33 cellular contexts compared by ENCODE assay signal in the genomic region with DNA sequence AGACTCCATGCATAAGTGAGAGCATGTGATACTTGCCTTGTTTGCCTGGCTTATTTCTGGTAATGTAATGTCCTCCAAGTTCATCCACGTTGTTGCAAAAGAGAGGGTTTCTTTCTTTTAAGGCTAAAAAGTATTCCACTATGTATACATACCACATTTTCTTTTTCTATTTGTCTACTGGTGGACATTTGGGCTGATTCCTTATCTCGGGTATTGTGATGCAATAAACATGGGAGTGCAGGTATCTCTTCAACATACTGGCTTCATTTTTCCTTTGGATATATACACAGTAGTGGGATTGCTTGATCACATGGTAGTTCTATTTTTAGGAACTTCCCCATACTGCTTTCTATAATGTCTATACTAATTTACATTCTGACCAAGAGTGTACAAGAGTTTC.
"Had no signal": no experiment of that assay in that cellular context is flagged by ENCODE, and none has a peak within 500 bp of the region (broad histone marks: within the 10 kb centered on the region; RNA-seq: fewer than 3 reads in every experiment).

No MANE protein-coding gene starts in this region.

- H3K27me3 ChIP-seq: esophagus muscularis mucosa, foreskin keratinocyte, pancreas, stomach, thyroid gland, upper lobe of left lung, vagina had no signal

- H3K27ac Mint-ChIP-seq: activated CD4-positive, alpha-beta memory T cell treated with anti-CD3 and anti-CD28 coated beads, Interleukin-2, amount 10 ng/mL, durations not matched to agents 7 days and 5 days; activated CD4-positive, alpha-beta T cell treated with anti-CD3 and anti-CD28 coated beads, Interleukin-2, amount 10 ng/mL, durations not matched to agents 7 days and 5 days; activated T-cell treated with anti-CD3 and anti-CD28 coated beads, Interleukin-2, amount 50 U/mL, for 24 hours; activated T-helper 17 cell treated with anti-CD3 and anti-CD28 coated beads, Interleukin-2, amount 50 U/mL, for 72 hours; naive thymus-derived CD4-positive, alpha-beta T cell; stimulated activated memory B cell treated with anti-CD40 and anti-IgM and Interleukin-4, amounts not matched to agents 10 μg/mL and 1 μg/mL and 100 μg/mL, for 72 hours had no signal

- ATAC-seq: activated T-helper 17 cell treated with anti-CD3 and anti-CD28 coated beads, Interleukin-2, amount 50 U/mL, for 72 hours; foreskin keratinocyte; left cardiac atrium; naive thymus-derived CD4-positive, alpha-beta T cell; stimulated activated memory B cell treated with anti-CD40 and anti-IgM and Interleukin-4, amounts not matched to agents 10 μg/mL and 1 μg/mL and 100 μg/mL, for 72 hours had no signal

- H3K27ac ChIP-seq: esophagus muscularis mucosa, foreskin keratinocyte, pancreas, prostate gland, stomach, thyroid gland, upper lobe of left lung, vagina had no signal

- H3K9me3 ChIP-seq: esophagus muscularis mucosa, pancreas, prostate gland, stomach, thyroid gland, upper lobe of left lung, vagina had no signal

- DNase-seq: activated CD4-positive, alpha-beta memory T cell treated with anti-CD3 and anti-CD28 coated beads, Interleukin-2, amount 10 ng/mL, durations not matched to agents 7 days and 5 days; activated CD4-positive, alpha-beta T cell treated with anti-CD3 and anti-CD28 coated beads for 1 hour; activated CD4-positive, alpha-beta T cell treated with anti-CD3 and anti-CD28 coated beads, Interleukin-2, amount 10 ng/mL, durations not matched to agents 7 days and 5 days; activated CD8-positive, alpha-beta memory T cell treated with anti-CD3 and anti-CD28 coated beads, Interleukin-2, amount 50 U/mL, for 48 hours; activated gamma-delta T cell treated with Interleukin-2 at 50 U/mL for 16 hours; activated naive CD4-positive, alpha-beta T cell treated with anti-CD3 and anti-CD28 coated beads, Interleukin-2, amount 50 U/mL, for 16 hours; activated T-cell treated with anti-CD3 and anti-CD28 coated beads, Interleukin-2, amount 50 U/mL, for 24 hours; amniotic stem cell; dermis blood vessel endothelial cell; effector CD4-positive, alpha-beta T cell; foreskin keratinocyte; left cardiac atrium; midbrain; naive thymus-derived CD4-positive, alpha-beta T cell; nucleus accumbens; pancreas; retina; stimulated activated CD4-positive, alpha-beta T cell treated with anti-CD3 and anti-CD28 coated beads, Interleukin-1b, Interleukin-23, amount 100 ng/mL, for 48 hours; stimulated activated CD4-positive, alpha-beta T cell treated with anti-CD3 and anti-CD28 coated beads, Interleukin-4, amount 100 ng/mL, for 4 hours; stimulated activated CD8-positive, alpha-beta memory T cell treated with anti-CD3 and anti-CD28 coated beads, Interleukin-4, amount 100 ng/mL, for 48 hours; stomach; thyroid gland; upper lobe of left lung had no signal

- H3K4me3 Mint-ChIP-seq: activated CD4-positive, alpha-beta memory T cell treated with anti-CD3 and anti-CD28 coated beads, Interleukin-2, amount 10 ng/mL, durations not matched to agents 7 days and 5 days; activated CD4-positive, alpha-beta T cell treated with anti-CD3 and anti-CD28 coated beads, Interleukin-2, amount 10 ng/mL, durations not matched to agents 7 days and 5 days; activated T-cell treated with anti-CD3 and anti-CD28 coated beads, Interleukin-2, amount 50 U/mL, for 24 hours; activated T-helper 17 cell treated with anti-CD3 and anti-CD28 coated beads, Interleukin-2, amount 50 U/mL, for 72 hours; naive thymus-derived CD4-positive, alpha-beta T cell; neural crest cell; stimulated activated memory B cell treated with anti-CD40 and anti-IgM and Interleukin-4, amounts not matched to agents 10 μg/mL and 1 μg/mL and 100 μg/mL, for 72 hours had no signal

- H3K4me3 ChIP-seq: esophagus muscularis mucosa, pancreas, prostate gland, smooth muscle cell, stomach, thyroid gland, upper lobe of left lung, vagina had no signal

- H3K9me3 Mint-ChIP-seq: activated CD4-positive, alpha-beta memory T cell treated with anti-CD3 and anti-CD28 coated beads, Interleukin-2, amount 10 ng/mL, durations not matched to agents 7 days and 5 days; activated CD4-positive, alpha-beta T cell treated with anti-CD3 and anti-CD28 coated beads, Interleukin-2, amount 10 ng/mL, durations not matched to agents 7 days and 5 days; activated T-cell treated with anti-CD3 and anti-CD28 coated beads, Interleukin-2, amount 50 U/mL, for 24 hours; activated T-helper 17 cell treated with anti-CD3 and anti-CD28 coated beads, Interleukin-2, amount 50 U/mL, for 72 hours; naive thymus-derived CD4-positive, alpha-beta T cell; neural crest cell; stimulated activated memory B cell treated with anti-CD40 and anti-IgM and Interleukin-4, amounts not matched to agents 10 μg/mL and 1 μg/mL and 100 μg/mL, for 72 hours had no signal

- H3K4me1 Mint-ChIP-seq: activated CD4-positive, alpha-beta memory T cell treated with anti-CD3 and anti-CD28 coated beads, Interleukin-2, amount 10 ng/mL, durations not matched to agents 7 days and 5 days; activated T-helper 17 cell treated with anti-CD3 and anti-CD28 coated beads, Interleukin-2, amount 50 U/mL, for 72 hours; neural crest cell had no signal

- H3K27me3 Mint-ChIP-seq: activated CD4-positive, alpha-beta memory T cell treated with anti-CD3 and anti-CD28 coated beads, Interleukin-2, amount 10 ng/mL, durations not matched to agents 7 days and 5 days; activated CD4-positive, alpha-beta T cell treated with anti-CD3 and anti-CD28 coated beads, Interleukin-2, amount 10 ng/mL, durations not matched to agents 7 days and 5 days; activated T-cell treated with anti-CD3 and anti-CD28 coated beads, Interleukin-2, amount 50 U/mL, for 24 hours; activated T-helper 17 cell treated with anti-CD3 and anti-CD28 coated beads, Interleukin-2, amount 50 U/mL, for 72 hours; naive thymus-derived CD4-positive, alpha-beta T cell; stimulated activated memory B cell treated with anti-CD40 and anti-IgM and Interleukin-4, amounts not matched to agents 10 μg/mL and 1 μg/mL and 100 μg/mL, for 72 hours had no signal

- H3K36me3 ChIP-seq: pancreas, prostate gland, thyroid gland had no signal

- H3K4me2 ChIP-seq: smooth muscle cell had no signal

- FAIRE-seq: bronchial epithelial cell, colon, keratinocyte, pancreas had no signal

- H3K4me1 ChIP-seq: esophagus muscularis mucosa, foreskin keratinocyte, prostate gland, upper lobe of left lung, vagina had no signal
